ENCODE assay signal across 9 cellular contexts in the genomic region with DNA sequence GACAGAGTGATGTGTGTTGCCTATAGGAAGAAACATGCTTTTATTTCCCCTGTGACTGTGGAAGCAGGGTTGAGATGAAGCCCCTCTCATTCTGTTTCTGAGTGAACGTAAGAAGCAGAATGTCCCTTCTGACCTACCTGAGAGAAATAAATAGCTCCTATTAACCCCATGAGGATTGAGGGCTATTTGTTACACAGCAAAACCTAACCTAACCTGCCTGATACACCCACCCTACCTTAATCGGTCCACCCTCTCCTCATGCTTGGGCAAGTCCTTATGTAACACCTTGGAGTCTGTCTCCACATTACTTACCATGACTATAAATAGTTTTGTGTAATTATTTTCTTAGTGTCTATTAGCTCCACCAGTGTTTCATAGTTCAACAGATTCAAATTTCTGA. TPM values are rescaled to one million over a fixed set of nuclear protein-coding genes. Genes with fewer than 3 reads are reported as not detected.
"Had no signal": no experiment of that assay in that cellular context is flagged by ENCODE, and none has a peak within 500 bp of the region (broad histone marks: within the 10 kb centered on the region; RNA-seq: fewer than 3 reads in every experiment).

No MANE protein-coding gene starts in this region.

- H3K27ac ChIP-seq: HL-60, KMS-11 had no signal

- H3K4me2 ChIP-seq: KMS-11 had no signal

- H3K9ac ChIP-seq: KMS-11 had no signal

- DNase-seq: IMR-90, KBM-7, KG1 had no signal

- H3K4me3 ChIP-seq: K562 had no signal

- ATAC-seq: K562 had no signal

- FAIRE-seq: HTR-8/SVneo, K562 had no signal

RNA-seq across cellular contexts. Expression of a gene that starts 41.9 kb away (rescaled TPM):
- total RNA-seq: HT-29, K562 had no signal
- polyA plus RNA-seq: IgD-negative memory B cell, K562 had no signal
